2 cellular contexts compared by ENCODE assay signal in the genomic region with DNA sequence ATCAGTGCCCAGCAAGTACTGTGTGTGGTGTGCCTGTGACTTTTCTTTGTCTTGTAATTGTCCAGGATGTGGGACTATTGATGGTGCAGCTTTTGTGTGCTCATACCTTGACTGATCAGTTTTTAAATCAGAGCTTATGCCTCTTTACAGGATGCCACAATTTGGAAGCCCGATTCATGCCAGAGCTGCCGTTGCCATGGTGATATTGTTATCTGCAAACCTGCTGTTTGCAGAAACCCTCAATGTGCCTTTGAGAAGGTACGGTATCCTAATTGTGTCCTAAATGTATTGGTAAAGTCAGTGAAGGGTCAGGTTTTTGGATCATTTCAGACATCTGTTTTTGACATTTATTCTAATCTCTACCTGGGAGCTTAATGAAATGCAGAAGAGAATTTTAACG.
TF ChIP-seq lines count a peak whose summit lies in the region.

No MANE protein-coding gene starts in this region.

TF ChIP-seq in SK-N-SH, 30 proteins besides CTCF, POLR2A, EP300 and RAD21 (continued from another document):
- TF ChIP-seq NRF1 (IDR thresholded peaks at IDR 0.05; ENCODE audit: low read depth, low read length) (no peak), TEAD4 (IDR thresholded peaks at IDR 0.05; ENCODE audit: borderline replicate concordance, insufficient read depth) (no peak), GATA2 (CRISPR knock-in tag; IDR thresholded peaks at IDR 0.05) (no peak), SIN3A (IDR thresholded peaks at IDR 0.05; ENCODE audit: borderline replicate concordance, low read depth, low read length) (no peak)
- TF ChIP-seq, protein P1, sequence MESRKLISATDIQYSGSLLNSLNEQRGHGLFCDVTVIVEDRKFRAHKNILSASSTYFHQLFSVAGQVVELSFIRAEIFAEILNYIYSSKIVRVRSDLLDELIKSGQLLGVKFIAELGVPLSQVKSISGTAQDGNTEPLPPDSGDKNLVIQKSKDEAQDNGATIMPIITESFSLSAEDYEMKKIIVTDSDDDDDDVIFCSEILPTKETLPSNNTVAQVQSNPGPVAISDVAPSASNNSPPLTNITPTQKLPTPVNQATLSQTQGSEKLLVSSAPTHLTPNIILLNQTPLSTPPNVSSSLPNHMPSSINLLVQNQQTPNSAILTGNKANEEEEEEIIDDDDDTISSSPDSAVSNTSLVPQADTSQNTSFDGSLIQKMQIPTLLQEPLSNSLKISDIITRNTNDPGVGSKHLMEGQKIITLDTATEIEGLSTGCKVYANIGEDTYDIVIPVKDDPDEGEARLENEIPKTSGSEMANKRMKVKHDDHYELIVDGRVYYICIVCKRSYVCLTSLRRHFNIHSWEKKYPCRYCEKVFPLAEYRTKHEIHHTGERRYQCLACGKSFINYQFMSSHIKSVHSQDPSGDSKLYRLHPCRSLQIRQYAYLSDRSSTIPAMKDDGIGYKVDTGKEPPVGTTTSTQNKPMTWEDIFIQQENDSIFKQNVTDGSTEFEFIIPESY (IDR thresholded peaks at IDR 0.05; ENCODE audit: borderline replicate concordance, low read depth) = no peak
- TF ChIP-seq, protein P2, sequence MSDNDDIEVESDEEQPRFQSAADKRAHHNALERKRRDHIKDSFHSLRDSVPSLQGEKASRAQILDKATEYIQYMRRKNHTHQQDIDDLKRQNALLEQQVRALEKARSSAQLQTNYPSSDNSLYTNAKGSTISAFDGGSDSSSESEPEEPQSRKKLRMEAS (IDR thresholded peaks at IDR 0.05; ENCODE audit: low read depth) = no peak

TF ChIP-seq in SK-N-SH treated with all-trans-retinoic acid at 6 μM for 48 hours, 23 proteins besides CTCF, POLR2A, EP300 and RAD21 (continued from another document):
- TF ChIP-seq, protein P3, sequence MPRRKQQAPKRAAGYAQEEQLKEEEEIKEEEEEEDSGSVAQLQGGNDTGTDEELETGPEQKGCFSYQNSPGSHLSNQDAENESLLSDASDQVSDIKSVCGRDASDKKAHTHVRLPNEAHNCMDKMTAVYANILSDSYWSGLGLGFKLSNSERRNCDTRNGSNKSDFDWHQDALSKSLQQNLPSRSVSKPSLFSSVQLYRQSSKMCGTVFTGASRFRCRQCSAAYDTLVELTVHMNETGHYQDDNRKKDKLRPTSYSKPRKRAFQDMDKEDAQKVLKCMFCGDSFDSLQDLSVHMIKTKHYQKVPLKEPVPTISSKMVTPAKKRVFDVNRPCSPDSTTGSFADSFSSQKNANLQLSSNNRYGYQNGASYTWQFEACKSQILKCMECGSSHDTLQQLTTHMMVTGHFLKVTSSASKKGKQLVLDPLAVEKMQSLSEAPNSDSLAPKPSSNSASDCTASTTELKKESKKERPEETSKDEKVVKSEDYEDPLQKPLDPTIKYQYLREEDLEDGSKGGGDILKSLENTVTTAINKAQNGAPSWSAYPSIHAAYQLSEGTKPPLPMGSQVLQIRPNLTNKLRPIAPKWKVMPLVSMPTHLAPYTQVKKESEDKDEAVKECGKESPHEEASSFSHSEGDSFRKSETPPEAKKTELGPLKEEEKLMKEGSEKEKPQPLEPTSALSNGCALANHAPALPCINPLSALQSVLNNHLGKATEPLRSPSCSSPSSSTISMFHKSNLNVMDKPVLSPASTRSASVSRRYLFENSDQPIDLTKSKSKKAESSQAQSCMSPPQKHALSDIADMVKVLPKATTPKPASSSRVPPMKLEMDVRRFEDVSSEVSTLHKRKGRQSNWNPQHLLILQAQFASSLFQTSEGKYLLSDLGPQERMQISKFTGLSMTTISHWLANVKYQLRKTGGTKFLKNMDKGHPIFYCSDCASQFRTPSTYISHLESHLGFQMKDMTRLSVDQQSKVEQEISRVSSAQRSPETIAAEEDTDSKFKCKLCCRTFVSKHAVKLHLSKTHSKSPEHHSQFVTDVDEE (CRISPR knock-in tag; IDR thresholded peaks at IDR 0.05) = no peak
- TF ChIP-seq ESRRG (CRISPR knock-in tag; IDR thresholded peaks at IDR 0.05) (no peak), PPARA (CRISPR knock-in tag; IDR thresholded peaks at IDR 0.05; ENCODE audit: borderline replicate concordance) (no peak), CSDC2 (CRISPR knock-in tag; IDR thresholded peaks at IDR 0.05) (no peak), ISL1 (CRISPR knock-in tag; IDR thresholded peaks at IDR 0.05) (no peak), ZC3H10 (CRISPR knock-in tag; IDR thresholded peaks at IDR 0.05) (no peak), SNAI2 (CRISPR knock-in tag; IDR thresholded peaks at IDR 0.05) (no peak), ZNF8 (CRISPR knock-in tag; IDR thresholded peaks at IDR 0.05) (no peak), TOX (CRISPR knock-in tag; IDR thresholded peaks at IDR 0.05; ENCODE audit: borderline replicate concordance) (no peak), ZNF565 (CRISPR knock-in tag; conservative IDR thresholded peaks at IDR 0.05; ENCODE audit: low read depth) (no peak), OSR1 (CRISPR knock-in tag; IDR thresholded peaks at IDR 0.05) (no peak), RARB (CRISPR knock-in tag; IDR thresholded peaks at IDR 0.05) (no peak), GLIS3 (CRISPR knock-in tag; IDR thresholded peaks at IDR 0.05) (no peak)
- TF ChIP-seq, protein P4, sequence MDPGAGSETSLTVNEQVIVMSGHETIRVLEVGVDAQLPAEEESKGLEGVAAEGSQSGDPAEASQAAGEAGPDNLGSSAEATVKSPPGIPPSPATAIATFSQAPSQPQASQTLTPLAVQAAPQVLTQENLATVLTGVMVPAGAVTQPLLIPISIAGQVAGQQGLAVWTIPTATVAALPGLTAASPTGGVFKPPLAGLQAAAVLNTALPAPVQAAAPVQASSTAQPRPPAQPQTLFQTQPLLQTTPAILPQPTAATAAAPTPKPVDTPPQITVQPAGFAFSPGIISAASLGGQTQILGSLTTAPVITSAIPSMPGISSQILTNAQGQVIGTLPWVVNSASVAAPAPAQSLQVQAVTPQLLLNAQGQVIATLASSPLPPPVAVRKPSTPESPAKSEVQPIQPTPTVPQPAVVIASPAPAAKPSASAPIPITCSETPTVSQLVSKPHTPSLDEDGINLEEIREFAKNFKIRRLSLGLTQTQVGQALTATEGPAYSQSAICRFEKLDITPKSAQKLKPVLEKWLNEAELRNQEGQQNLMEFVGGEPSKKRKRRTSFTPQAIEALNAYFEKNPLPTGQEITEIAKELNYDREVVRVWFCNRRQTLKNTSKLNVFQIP (CRISPR knock-in tag; IDR thresholded peaks at IDR 0.05; ENCODE audit: borderline replicate concordance, low read depth) = no peak
- TF ChIP-seq, protein P5, sequence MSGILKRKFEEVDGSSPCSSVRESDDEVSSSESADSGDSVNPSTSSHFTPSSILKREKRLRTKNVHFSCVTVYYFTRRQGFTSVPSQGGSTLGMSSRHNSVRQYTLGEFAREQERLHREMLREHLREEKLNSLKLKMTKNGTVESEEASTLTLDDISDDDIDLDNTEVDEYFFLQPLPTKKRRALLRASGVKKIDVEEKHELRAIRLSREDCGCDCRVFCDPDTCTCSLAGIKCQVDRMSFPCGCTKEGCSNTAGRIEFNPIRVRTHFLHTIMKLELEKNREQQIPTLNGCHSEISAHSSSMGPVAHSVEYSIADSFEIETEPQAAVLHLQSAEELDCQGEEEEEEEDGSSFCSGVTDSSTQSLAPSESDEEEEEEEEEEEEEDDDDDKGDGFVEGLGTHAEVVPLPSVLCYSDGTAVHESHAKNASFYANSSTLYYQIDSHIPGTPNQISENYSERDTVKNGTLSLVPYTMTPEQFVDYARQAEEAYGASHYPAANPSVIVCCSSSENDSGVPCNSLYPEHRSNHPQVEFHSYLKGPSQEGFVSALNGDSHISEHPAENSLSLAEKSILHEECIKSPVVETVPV (CRISPR knock-in tag; IDR thresholded peaks at IDR 0.05) = no peak
TF ChIP-seq in SK-N-SH treated with all-trans-retinoic acid at 6 μM for 48 hours: peak in this region for 0.
